ENCODE assay signal across 14 cellular contexts in the genomic region with DNA sequence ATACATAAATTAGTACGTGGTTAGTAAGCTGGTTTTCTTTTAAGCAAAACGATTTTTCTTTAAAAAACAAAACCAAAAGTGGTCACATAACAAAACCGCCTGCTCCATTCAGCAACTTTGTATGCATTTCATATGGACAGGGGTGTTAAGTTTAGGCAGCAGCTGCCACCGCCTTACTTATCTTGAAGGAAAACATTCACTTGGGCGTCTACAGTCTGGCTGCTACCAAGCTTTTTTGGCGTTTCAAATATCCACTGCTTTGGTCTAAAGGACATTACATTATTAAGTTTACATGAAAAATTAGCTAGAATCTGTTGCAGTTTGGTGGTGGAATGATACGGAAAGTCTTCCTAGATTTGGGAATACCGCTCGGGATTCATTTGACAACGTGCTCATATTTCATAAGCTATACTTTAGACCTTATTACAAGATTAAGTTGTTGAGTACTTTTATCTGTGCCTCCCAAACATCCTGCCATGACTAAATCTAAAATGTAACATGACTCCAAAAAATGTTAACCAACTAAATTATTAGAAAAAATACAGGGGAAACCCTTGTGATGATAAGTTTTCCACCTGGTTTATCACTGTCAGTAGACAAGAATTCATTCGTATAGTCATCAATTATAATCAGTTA.
"Had no signal": no experiment of that assay in that cellular context is flagged by ENCODE, and none has a peak within 500 bp of the region (broad histone marks: within the 10 kb centered on the region; RNA-seq: fewer than 3 reads in every experiment).

No MANE protein-coding gene starts in this region.

- H3K4me3 ChIP-seq: ascending aorta, gastroesophageal sphincter, lower lobe of right lung, vagina had no signal

- H3K36me3 ChIP-seq: ascending aorta, vagina had no signal

- H3K27me3 ChIP-seq: ascending aorta, gastroesophageal sphincter, vagina had no signal

- H3K9me3 ChIP-seq: ascending aorta, gastroesophageal sphincter, lower lobe of right lung, vagina had no signal

- DNase-seq: activated B cell treated with CpG ODN at 0.5 μM for 24 hours; activated CD4-positive, alpha-beta T cell treated with anti-CD3 and anti-CD28 coated beads, Interleukin-2, amount 10 ng/mL, durations not matched to agents 24 days and 14 days; activated naive CD4-positive, alpha-beta T cell; hippocampal formation; kidney glomerular epithelial cell; lower lobe of right lung; naive thymus-derived CD4-positive, alpha-beta T cell; stimulated activated CD4-positive, alpha-beta T cell treated with anti-CD3 and anti-CD28 coated beads, Interleukin-15, amount 100 ng/mL, for 24 hours; stimulated activated CD4-positive, alpha-beta T cell treated with anti-CD3 and anti-CD28 coated beads, Interleukin-4, amount 100 ng/mL, for 4 hours; T-helper 1 cell had no signal

- H3K4me1 ChIP-seq: ascending aorta, vagina had no signal

- ATAC-seq: gastroesophageal sphincter; lower lobe of right lung; naive thymus-derived CD4-positive, alpha-beta T cell; sciatic nerve had no signal

- H3K27ac ChIP-seq: ascending aorta, gastroesophageal sphincter, lower lobe of right lung, vagina had no signal
